In the genomic region with DNA sequence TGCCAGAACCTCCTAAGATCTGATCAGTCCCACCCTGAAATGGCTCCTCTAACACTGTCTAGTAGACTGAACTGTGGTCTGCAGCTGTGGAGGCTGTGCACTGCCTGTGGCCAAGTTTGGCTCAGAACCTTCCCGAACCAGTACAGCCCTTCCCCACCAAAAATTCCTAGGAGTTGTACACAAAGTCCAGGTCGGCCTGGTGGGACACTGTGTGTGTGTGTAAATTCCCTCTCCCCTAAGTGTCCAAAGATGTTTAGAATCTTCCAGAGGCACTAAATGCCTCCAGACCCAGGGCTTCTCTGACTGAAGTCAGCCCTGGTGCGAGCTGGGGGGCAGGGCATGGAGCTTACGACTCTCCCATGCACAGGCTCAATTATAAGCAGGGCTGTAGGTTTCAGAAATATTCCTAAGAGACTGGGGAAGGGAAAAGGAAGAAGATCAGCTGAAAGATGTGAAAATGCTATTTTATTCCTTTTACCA, we compare ENCODE assay signal across 8 cellular contexts.
DNase-seq lines count a peak whose midpoint lies in the region; ATAC-seq and TF ChIP-seq lines count a peak whose summit lies in the region.

No MANE protein-coding gene starts in this region.

- no peaks in the 10 kb centered on the region for H3K9me3 ChIP-seq in stomach

- POLR2A ChIA-PET in activated CD4-positive, alpha-beta memory T cell treated with anti-CD3 and anti-CD28 coated beads for 36 hours (lab: Charles Lee) = interaction anchor here (1.1 to 2.0 kb wide), 8 partner anchors 15 to 217 kb away, joined by 3 to 21 read pairs (median 6); a partner anchor contains a TSS

- H3K9me3 Mint-ChIP-seq in activated CD4-positive, alpha-beta memory T cell treated with anti-CD3 and anti-CD28 coated beads for 36 hours = peaks cover 10% of the 10 kb centered on the region

- H3K4me1 ChIP-seq in stomach = peaks cover 46 to 72% (median 59%) of the 10 kb centered on the region in 4 donors

- DNase-seq in NCI-H2029 treated with DMSO at 0.1 percent for 48 hours (lab: John Stamatoyannopoulos, UW) (peak; percentile 29), NCI-H2029 (lab: John Stamatoyannopoulos, UW) (no peak), left lobe of liver (ENCODE audit: low spot score) (peak; percentile 50), stomach (no peak), KG1 (lab: John Stamatoyannopoulos, UW) (no peak), G401 (ENCODE audit: low spot score) (no peak)
- DNase-seq in activated CD4-positive, alpha-beta memory T cell treated with anti-CD3 and anti-CD28 coated beads for 36 hours = no peak
- DNase-seq in stimulated activated CD4-positive, alpha-beta T cell treated with anti-CD3 and anti-CD28 coated beads, Interleukin-2, amount 100 ng/mL, for 48 hours = no peak

- CTCF ChIA-PET in activated CD4-positive, alpha-beta memory T cell treated with anti-CD3 and anti-CD28 coated beads for 36 hours (lab: Charles Lee) = interaction anchor here (0.7 to 2.2 kb wide), 12 partner anchors 20 to 196 kb away, joined by 3 to 26 read pairs (median 4); a partner anchor contains a TSS

- 49 to 57% (median 52%) methylated on average over 2 to 4 of the region's 4 CpGs for WGBS in stomach, 5 donors

- peak overlapping the region in 1 of 4 donors; percentile 17 for H3K4me3 ChIP-seq in stomach

- peak overlapping the region; percentile 33 for H3K4me3 Mint-ChIP-seq in activated CD4-positive, alpha-beta memory T cell treated with anti-CD3 and anti-CD28 coated beads for 36 hours

- no peaks in the 10 kb centered on the region for H3K36me3 ChIP-seq in stomach

- peak overlapping the region; percentile 86 to 92 (median 88) for H3K27ac ChIP-seq in stomach

- TF ChIP-seq EP300 in stomach (IDR thresholded peaks at IDR 0.05) = no peak

- peak overlapping the region; percentile 99 for H3K27ac Mint-ChIP-seq in activated CD4-positive, alpha-beta memory T cell treated with anti-CD3 and anti-CD28 coated beads for 36 hours

- TF ChIP-seq POLR2A in stomach (IDR thresholded peaks at IDR 0.05) = no peak

- in situ Hi-C loops in G401 (cut with HindIII; ENCODE audit: low sequenced_read_pairs) = no loop called here

- H3K4me1 Mint-ChIP-seq in activated CD4-positive, alpha-beta memory T cell treated with anti-CD3 and anti-CD28 coated beads for 36 hours (ENCODE audit: low read depth) = peaks cover 44% of the 10 kb centered on the region

- H3K27me3 Mint-ChIP-seq in activated CD4-positive, alpha-beta memory T cell treated with anti-CD3 and anti-CD28 coated beads for 36 hours = no peaks in the 10 kb centered on the region

- intact Hi-C loops in activated CD4-positive, alpha-beta memory T cell treated with anti-CD3 and anti-CD28 coated beads for 36 hours (cut with micrococcal nuclease) = loop anchor here (5.0 kb wide), 1 partner anchor 704 kb away; a partner anchor contains a TSS
- intact Hi-C loops in stomach (cut with DNase I; ENCODE audit: low total_unique reads) = no loop called here

- TF ChIP-seq CTCF in stomach (IDR thresholded peaks at IDR 0.05) = no peak

- no peak for ATAC-seq in left lobe of liver

- peaks cover 8% of the 10 kb centered on the region for H3K36me3 Mint-ChIP-seq in activated CD4-positive, alpha-beta memory T cell treated with anti-CD3 and anti-CD28 coated beads for 36 hours

- H3K27me3 ChIP-seq in stomach = no peaks in the 10 kb centered on the region

Comparison
In these comparisons a context has a peak if more than half of its experiments do, and no peak if none do; other contexts are left out.
1. DNase-seq: peak in NCI-H2029 treated with DMSO at 0.1 percent for 48 hours (single experiment) and left lobe of liver (single experiment); none in NCI-H2029 (single experiment), activated CD4-positive, alpha-beta memory T cell treated with anti-CD3 and anti-CD28 coated beads for 36 hours (single experiment), stomach (single experiment), KG1 (single experiment), stimulated activated CD4-positive, alpha-beta T cell treated with anti-CD3 and anti-CD28 coated beads, Interleukin-2, amount 100 ng/mL, for 48 hours (0 of 2) and G401 (single experiment).